ENCODE assay signal across 24 cellular contexts in the genomic region with DNA sequence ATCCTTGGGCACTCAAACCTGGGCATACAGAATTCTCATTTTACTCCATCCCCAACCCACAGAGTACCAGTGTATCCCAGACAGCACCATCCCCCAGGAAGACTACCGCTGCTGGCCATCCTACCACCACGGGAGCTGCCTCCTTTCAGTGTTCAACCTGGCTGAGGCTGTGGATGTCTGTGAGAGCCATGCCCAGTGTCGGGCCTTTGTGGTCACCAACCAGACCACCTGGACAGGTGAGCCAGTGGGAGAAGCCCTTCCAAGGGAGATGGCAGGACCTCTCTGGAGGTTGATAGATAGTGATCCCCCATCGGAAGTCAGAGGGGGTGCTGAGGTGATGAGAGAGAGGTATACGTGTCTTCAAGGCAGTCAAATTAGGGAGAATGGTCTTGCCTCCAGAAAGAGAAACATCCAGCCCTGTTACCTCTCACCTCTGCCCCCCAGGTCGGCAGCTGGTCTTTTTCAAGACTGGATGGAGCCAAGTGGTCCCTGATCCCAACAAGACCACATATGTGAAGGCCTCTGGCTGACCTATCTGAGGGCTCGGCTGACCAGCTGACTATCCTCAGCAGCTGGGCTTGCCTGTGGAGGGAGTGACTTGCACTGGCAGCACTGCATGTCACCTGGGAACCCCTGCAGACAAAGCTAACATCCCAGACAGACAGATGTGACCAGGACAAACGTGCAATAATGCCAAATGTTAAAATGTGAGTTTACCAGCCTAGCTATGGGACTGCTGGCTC. TPM values are rescaled to one million over a fixed set of nuclear protein-coding genes. Genes with fewer than 3 reads are reported as not detected.
DNase-seq lines count a peak whose midpoint lies in the region; ATAC-seq and TF ChIP-seq lines count a peak whose summit lies in the region.
"Had no signal": no experiment of that assay in that cellular context is flagged by ENCODE, and none has a peak within 500 bp of the region (broad histone marks: within the 10 kb centered on the region; RNA-seq: fewer than 3 reads in every experiment).

No MANE protein-coding gene starts in this region.

- POLR2A ChIA-PET in activated CD4-positive, alpha-beta memory T cell treated with anti-CD3 and anti-CD28 coated beads for 36 hours (lab: Charles Lee): no interaction called here

- DNase-seq in right atrium auricular region (ENCODE audit: low spot score) (no peak), left cardiac atrium (no peak), sigmoid colon (no peak), uterus (no peak), G401 (ENCODE audit: low spot score) (no peak), KG1 (lab: John Stamatoyannopoulos, UW) (no peak)
- DNase-seq in activated CD4-positive, alpha-beta memory T cell treated with anti-CD3 and anti-CD28 coated beads for 36 hours: no peak
- DNase-seq: activated CD4-positive, alpha-beta T cell treated with anti-CD3 and anti-CD28 coated beads for 48 hours; activated naive CD4-positive, alpha-beta T cell treated with anti-CD3 and anti-CD28 coated beads, Interleukin-2, amount 50 U/mL, for 16 hours; AML-193; aorta; COR-L47; DMS79 treated with DMSO at 0.1 percent for 48 hours; effector CD4-positive, alpha-beta T cell; erythroblast; islet precursor cell; NCI-H1105; NCI-H2081 had no signal

- H3K4me3 ChIP-seq in right atrium auricular region: no peak overlapping the region
- H3K4me3 ChIP-seq in gastroesophageal sphincter: no peak overlapping the region
- H3K4me3 ChIP-seq in sigmoid colon: no peak overlapping the region
- no peak overlapping the region for H3K4me3 ChIP-seq in uterus
- H3K4me3 ChIP-seq: suprapubic skin had no signal

- H3K27me3 ChIP-seq in right atrium auricular region: no peaks in the 10 kb centered on the region
- no peaks in the 10 kb centered on the region for H3K27me3 ChIP-seq in gastroesophageal sphincter
- H3K27me3 ChIP-seq in sigmoid colon: no peaks in the 10 kb centered on the region
- H3K27me3 ChIP-seq in uterus: no peaks in the 10 kb centered on the region
- H3K27me3 ChIP-seq: foreskin keratinocyte, suprapubic skin had no signal

- TF ChIP-seq CTCF in right atrium auricular region (IDR thresholded peaks at IDR 0.05) (no peak), gastroesophageal sphincter (IDR thresholded peaks at IDR 0.05) (no peak), sigmoid colon (IDR thresholded peaks at IDR 0.05) (no peak), uterus (IDR thresholded peaks at IDR 0.05) (no peak)

- WGBS in gastroesophageal sphincter (ENCODE audit: low coverage in 1 of 2), 2 donors: 65 to 70% methylated on average over 2 to 5 of the region's 8 CpGs
- WGBS in sigmoid colon, 2 donors: 46 to 77% methylated on average over 8 of the region's 8 CpGs

- peaks cover 2% of the 10 kb centered on the region for H3K27me3 Mint-ChIP-seq in activated CD4-positive, alpha-beta memory T cell treated with anti-CD3 and anti-CD28 coated beads for 36 hours

- H3K9me3 Mint-ChIP-seq in activated CD4-positive, alpha-beta memory T cell treated with anti-CD3 and anti-CD28 coated beads for 36 hours: no peaks in the 10 kb centered on the region
- H3K9me3 Mint-ChIP-seq: activated T-helper 1 cell treated with anti-CD3 and anti-CD28 coated beads, Interleukin-12 subunit alpha, Interleukin-12 subunit beta, Interleukin-2, Interleukin-4 antibody, amounts not matched to agents 30 ng/mL and 10 ng/mL and 1 ng/mL, durations not matched to agents 14 hours and 24 hours and 36 hours; central memory CD8-positive, alpha-beta T cell; T-helper 1 cell treated with Interleukin-12 subunit alpha and Interleukin-12 subunit beta and Interleukin-4 antibody, amounts not matched to agents 30 μg/mL and 1 μg/mL, for 36 hours had no signal

- TF ChIP-seq POLR2A in gastroesophageal sphincter (IDR thresholded peaks at IDR 0.05) (no peak), sigmoid colon (IDR thresholded peaks at IDR 0.05) (no peak), uterus (IDR thresholded peaks at IDR 0.05) (no peak)

- H3K4me1 ChIP-seq in right atrium auricular region: peaks cover 0 to 74% of the 10 kb centered on the region in 2 donors
- peaks cover 17 to 100% (median 50%) of the 10 kb centered on the region in 3 donors for H3K4me1 ChIP-seq in gastroesophageal sphincter
- H3K4me1 ChIP-seq in sigmoid colon: peaks cover 0 to 95% (median 89%) of the 10 kb centered on the region in 4 donors
- peaks cover 5 to 48% of the 10 kb centered on the region in 2 donors for H3K4me1 ChIP-seq in uterus
- H3K4me1 ChIP-seq: foreskin keratinocyte had no signal

- CTCF ChIA-PET in activated CD4-positive, alpha-beta memory T cell treated with anti-CD3 and anti-CD28 coated beads for 36 hours (lab: Charles Lee): no interaction called here

- H3K4me3 Mint-ChIP-seq in activated CD4-positive, alpha-beta memory T cell treated with anti-CD3 and anti-CD28 coated beads for 36 hours: no peak overlapping the region
- H3K4me3 Mint-ChIP-seq: activated T-helper 1 cell treated with anti-CD3 and anti-CD28 coated beads, Interleukin-12 subunit alpha, Interleukin-12 subunit beta, Interleukin-2, Interleukin-4 antibody, amounts not matched to agents 30 ng/mL and 10 ng/mL and 1 ng/mL, durations not matched to agents 14 hours and 24 hours and 36 hours; central memory CD8-positive, alpha-beta T cell; T-helper 1 cell treated with Interleukin-12 subunit alpha and Interleukin-12 subunit beta and Interleukin-4 antibody, amounts not matched to agents 30 μg/mL and 1 μg/mL, for 36 hours had no signal

- in situ Hi-C loops in G401 (cut with HindIII; ENCODE audit: low sequenced_read_pairs): no loop called here

- H3K4me1 Mint-ChIP-seq in activated CD4-positive, alpha-beta memory T cell treated with anti-CD3 and anti-CD28 coated beads for 36 hours (ENCODE audit: low read depth): no peaks in the 10 kb centered on the region
- H3K4me1 Mint-ChIP-seq: central memory CD8-positive, alpha-beta T cell had no signal

- intact Hi-C loops in left cardiac atrium (cut with DNase I): no loop called here
- intact Hi-C loops in sigmoid colon (cut with DNase I): no loop called here
- intact Hi-C loops in uterus (cut with DNase I; ENCODE audit: low total_unique reads): no loop called here
- intact Hi-C loops in activated CD4-positive, alpha-beta memory T cell treated with anti-CD3 and anti-CD28 coated beads for 36 hours (cut with micrococcal nuclease): no loop called here

- no peak overlapping the region for H3K27ac Mint-ChIP-seq in activated CD4-positive, alpha-beta memory T cell treated with anti-CD3 and anti-CD28 coated beads for 36 hours
- H3K27ac Mint-ChIP-seq: activated T-helper 1 cell treated with anti-CD3 and anti-CD28 coated beads, Interleukin-12 subunit alpha, Interleukin-12 subunit beta, Interleukin-2, Interleukin-4 antibody, amounts not matched to agents 30 ng/mL and 10 ng/mL and 1 ng/mL, durations not matched to agents 14 hours and 24 hours and 36 hours; T-helper 1 cell treated with Interleukin-12 subunit alpha and Interleukin-12 subunit beta and Interleukin-4 antibody, amounts not matched to agents 30 μg/mL and 1 μg/mL, for 36 hours had no signal

- H3K9me3 ChIP-seq in right atrium auricular region (no peaks in the 10 kb centered on the region), gastroesophageal sphincter (no peaks in the 10 kb centered on the region), sigmoid colon (no peaks in the 10 kb centered on the region), uterus (no peaks in the 10 kb centered on the region)
- H3K9me3 ChIP-seq: suprapubic skin had no signal

- H3K36me3 ChIP-seq in right atrium auricular region: peaks cover 60% of the 10 kb centered on the region
- H3K36me3 ChIP-seq in gastroesophageal sphincter: peaks cover 0 to 53% of the 10 kb centered on the region in 2 donors
- H3K36me3 ChIP-seq in sigmoid colon: peaks cover 20 to 49% (median 26%) of the 10 kb centered on the region in 4 donors
- H3K36me3 ChIP-seq in uterus: no peaks in the 10 kb centered on the region

- ATAC-seq in left cardiac atrium: no peak
- ATAC-seq in gastroesophageal sphincter: no peak
- ATAC-seq: foreskin keratinocyte had no signal

- H3K36me3 Mint-ChIP-seq in activated CD4-positive, alpha-beta memory T cell treated with anti-CD3 and anti-CD28 coated beads for 36 hours: no peaks in the 10 kb centered on the region

- no peak for TF ChIP-seq EP300 in gastroesophageal sphincter (IDR thresholded peaks at IDR 0.05)
- no peak for TF ChIP-seq EP300 in sigmoid colon (IDR thresholded peaks at IDR 0.05)

- H3K27ac ChIP-seq in right atrium auricular region: peak overlapping the region; percentile 63 to 96
- H3K27ac ChIP-seq in gastroesophageal sphincter: peak overlapping the region; percentile 23 to 97 (median 88)
- peak overlapping the region; percentile 96 to 99 (median 96) for H3K27ac ChIP-seq in sigmoid colon
- peak overlapping the region; percentile 94 to 96 for H3K27ac ChIP-seq in uterus
- H3K27ac ChIP-seq: foreskin keratinocyte, suprapubic skin had no signal

RNA-seq across cellular contexts. Expression of gene PKDCC, which starts 9.5 kb away (rescaled TPM):
- total RNA-seq in right atrium auricular region (100 to 1,000 TPM in 1 of 2 donors, 10 to 100 TPM in 1; 66.0 to 128 TPM), left cardiac atrium (100 to 1,000 TPM; 138 to 209 TPM), gastroesophageal sphincter (100 to 1,000 TPM in 3 of 4 donors, 10 to 100 TPM in 1; 89.0 to 277 (median 194) TPM), sigmoid colon (100 to 1,000 TPM in 2 of 4 donors, 10 to 100 TPM in 2; 64.8 to 106 (median 96.1) TPM), uterus (100 to 1,000 TPM in 2 of 4 donors, 10 to 100 TPM in 2; 34.1 to 244 (median 109) TPM)
- polyA plus RNA-seq in sigmoid colon: 10 to 100 TPM; 13.9 to 67.7 (median 21.0) TPM
- total RNA-seq in G401 (2014; rRNA removed; shearing (Covaris generic)): 36.9 and 37.4 TPM in 2 replicates
- not detected for total RNA-seq in activated CD4-positive, alpha-beta memory T cell treated with anti-CD3 and anti-CD28 coated beads for 36 hours
- total RNA-seq: activated T-helper 1 cell treated with anti-CD3 and anti-CD28 coated beads, Interleukin-12 subunit alpha, Interleukin-12 subunit beta, Interleukin-2, Interleukin-4 antibody, amounts not matched to agents 30 ng/mL and 10 ng/mL and 1 ng/mL, durations not matched to agents 14 hours and 24 hours and 36 hours; foreskin keratinocyte had no signal

Comparison
In these comparisons a context has a peak if more than half of its experiments do, and no peak if none do; other contexts are left out.
1. RNA of gene PKDCC, which starts 9.5 kb away (total RNA-seq): 138 to 209 TPM in left cardiac atrium, 89.0 to 277 TPM in gastroesophageal sphincter, 34.1 to 244 TPM in uterus, 66.0 to 128 TPM in right atrium auricular region, 64.8 to 106 TPM in sigmoid colon and 36.9 to 37.4 TPM in G401; not detected in activated CD4-positive, alpha-beta memory T cell treated with anti-CD3 and anti-CD28 coated beads for 36 hours; every median in the first group is over 10 times any median in the second.
2. Peak in every context shown above with its lines, with median percentiles within 50 percentile points of each other: H3K27ac ChIP-seq.